15 cellular contexts compared by ENCODE assay signal in the genomic region with DNA sequence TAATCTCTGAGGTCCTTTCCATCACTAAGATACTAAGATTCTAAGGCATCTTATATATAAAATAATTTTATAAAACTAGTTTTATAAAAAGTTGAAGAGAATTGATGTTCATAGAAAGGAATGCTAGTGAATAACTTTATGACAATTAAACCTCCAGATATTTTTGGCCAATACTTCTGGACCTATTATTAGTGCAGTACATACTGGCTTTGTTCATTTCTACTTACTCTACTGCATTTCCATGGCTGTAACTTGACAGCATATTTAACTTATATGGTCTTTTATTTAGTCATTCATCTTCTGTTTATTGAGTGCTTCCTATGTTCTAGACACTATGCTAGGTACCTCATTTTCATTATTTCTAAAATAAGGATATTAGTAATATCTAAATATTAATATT. TPM values are rescaled to one million over a fixed set of nuclear protein-coding genes. Genes with fewer than 3 reads are reported as not detected.
A peak's percentile ranks its signal among the peaks of the same experiment; 100 is the strongest.
DNase-seq lines count a peak whose midpoint lies in the region; ATAC-seq and TF ChIP-seq lines count a peak whose summit lies in the region.
"Had no signal": no experiment of that assay in that cellular context is flagged by ENCODE, and none has a peak within 500 bp of the region (broad histone marks: within the 10 kb centered on the region; RNA-seq: fewer than 3 reads in every experiment).

No MANE protein-coding gene starts in this region.

- H3K27me3 ChIP-seq in heart left ventricle, result no peaks in the 10 kb centered on the region
- H3K27me3 ChIP-seq in gastroesophageal sphincter, result no peaks in the 10 kb centered on the region
- H3K27me3 ChIP-seq in gastrocnemius medialis, result no peaks in the 10 kb centered on the region
- H3K27me3 ChIP-seq in aorta (ENCODE audit: control insufficient read depth in 1 of 2, insufficient read depth in 2 of 2, low read length in 1 of 2), result no peaks in the 10 kb centered on the region
- H3K27me3 ChIP-seq: BLaER1 had no signal

- H3K27ac ChIP-seq in heart left ventricle (peak overlapping the region; percentile 40 to 86 (median 74)), gastroesophageal sphincter (peak overlapping the region in 3 of 4 donors; percentile 69 to 71 (median 69)), gastrocnemius medialis (peak overlapping the region; percentile 24 to 76 (median 66)), aorta (ENCODE audit: low read depth in 1 of 2, low read length in 2 of 2) (no peak overlapping the region)
- H3K27ac ChIP-seq: BLaER1 had no signal

- TF ChIP-seq POLR2A in heart left ventricle (IDR thresholded peaks at IDR 0.05) (no peak), gastroesophageal sphincter (IDR thresholded peaks at IDR 0.05) (no peak), gastrocnemius medialis (IDR thresholded peaks at IDR 0.05) (no peak)

- TF ChIP-seq CTCF in heart left ventricle (IDR thresholded peaks at IDR 0.05) (no peak), gastroesophageal sphincter (IDR thresholded peaks at IDR 0.05) (no peak), gastrocnemius medialis (IDR thresholded peaks at IDR 0.05 in 4 of 5, conservative IDR thresholded peaks at IDR 0.05 in 1 of 5) (no peak)

- no peak for TF ChIP-seq EP300 in gastroesophageal sphincter (IDR thresholded peaks at IDR 0.05)

- H3K36me3 ChIP-seq in heart left ventricle (no peaks in the 10 kb centered on the region), gastroesophageal sphincter (no peaks in the 10 kb centered on the region), gastrocnemius medialis (no peaks in the 10 kb centered on the region), aorta (ENCODE audit: control insufficient read depth in 1 of 2, insufficient read depth in 2 of 2, low read length in 1 of 2) (no peaks in the 10 kb centered on the region)
- H3K36me3 ChIP-seq: BLaER1 had no signal

- H3K9me3 ChIP-seq in heart left ventricle, result no peaks in the 10 kb centered on the region
- H3K9me3 ChIP-seq in gastroesophageal sphincter, result no peaks in the 10 kb centered on the region
- H3K9me3 ChIP-seq in gastrocnemius medialis, result no peaks in the 10 kb centered on the region
- H3K9me3 ChIP-seq in aorta (ENCODE audit: control insufficient read depth, low read length), result no peaks in the 10 kb centered on the region

- ATAC-seq in heart left ventricle (peak in 3 of 4 donors; percentile 10 to 42 (median 34)), left cardiac atrium (no peak), gastroesophageal sphincter (no peak), gastrocnemius medialis (no peak), GM18517 (IDR thresholded peaks at IDR 0.05; ENCODE audit: unreplicated experiment) (no peak), aorta (ENCODE audit: low FRiP score) (no peak)

- intact Hi-C loops in heart left ventricle (cut with DNase I), result loop anchor here in 2 of 10 donors (5.0 kb wide), 2 partner anchors 163 to 223 kb away; no protein-coding TSS in a partner anchor
- intact Hi-C loops in left cardiac atrium (cut with DNase I), result no loop called here
- intact Hi-C loops in gastrocnemius medialis (cut with DNase I; ENCODE audit: low total_unique reads), result no loop called here
- intact Hi-C loops in aorta (cut with DNase I), result no loop called here

- DNase-seq in heart left ventricle, result no peak
- DNase-seq in left cardiac atrium, result no peak
- no peak for DNase-seq in gastrocnemius medialis
- DNase-seq in stimulated activated CD4-positive, alpha-beta T cell treated with anti-CD3 and anti-CD28 coated beads, Interleukin-2, amount 100 ng/mL, for 48 hours, result no peak
- no peak for DNase-seq in aorta
- DNase-seq: CD4-positive, alpha-beta memory T cell; DMS53; NCI-H1105 treated with DMSO at 0.1 percent for 48 hours; NCI-H1694; NCI-H2081 treated with DMSO at 0.1 percent for 48 hours; NCI-H748 treated with DMSO at 0.1 percent for 48 hours; SHP77 treated with DMSO at 0.1 percent for 48 hours had no signal

- in situ Hi-C loops in gastrocnemius medialis (cut with MboI; ENCODE audit: low sequenced_read_pairs in 4 of 4), result loop anchor here in 1 of 4 donors (25.0 kb wide), 1 partner anchor 168 kb away; no protein-coding TSS in a partner anchor

- H3K4me3 ChIP-seq in heart left ventricle (no peak overlapping the region), gastroesophageal sphincter (no peak overlapping the region), gastrocnemius medialis (no peak overlapping the region), aorta (ENCODE audit: low read length in 2 of 2) (no peak overlapping the region)
- H3K4me3 ChIP-seq: BLaER1 had no signal

- H3K4me1 ChIP-seq in heart left ventricle (peaks cover 0 to 47% (median 30%) of the 10 kb centered on the region in 12 donors), gastroesophageal sphincter (peaks cover 9 to 42% (median 12%) of the 10 kb centered on the region in 3 donors), gastrocnemius medialis (peaks cover 24% of the 10 kb centered on the region in 2 donors), aorta (ENCODE audit: control insufficient read depth in 1 of 2, insufficient read depth in 2 of 2, low read length in 2 of 2) (no peaks in the 10 kb centered on the region)

RNA-seq across cellular contexts. Expression of gene USP53, which starts 6.8 kb away (rescaled TPM):
- total RNA-seq in heart left ventricle (10 to 100 TPM; 32.9 to 52.9 (median 43.7) TPM), left cardiac atrium (10 to 100 TPM; 36.1 to 43.0 TPM), gastroesophageal sphincter (100 to 1,000 TPM in 3 of 4 donors, 10 to 100 TPM in 1; 79.0 to 186 (median 125) TPM), gastrocnemius medialis (100 to 1,000 TPM in 1 of 4 donors, 10 to 100 TPM in 3; 56.9 to 190 (median 98.5) TPM), aorta (100 to 1,000 TPM; 102 to 114 TPM)
- polyA plus RNA-seq in heart left ventricle (10 to 100 TPM; 24.2 to 44.4 TPM), aorta (10 to 100 TPM; 24.9 to 45.3 TPM)

Comparison
In these comparisons a context has a peak if more than half of its experiments do, and no peak if none do; other contexts are left out.
1. ATAC-seq: peak in heart left ventricle (3 of 4); none in left cardiac atrium (0 of 2), gastroesophageal sphincter (single experiment), gastrocnemius medialis (0 of 2), GM18517 (single experiment) and aorta (single experiment).
2. H3K27ac ChIP-seq: peak in heart left ventricle (12 of 12), gastroesophageal sphincter (3 of 4) and gastrocnemius medialis (4 of 4); none in aorta (0 of 2).